ENCODE assay signal across 12 cellular contexts in the genomic region with DNA sequence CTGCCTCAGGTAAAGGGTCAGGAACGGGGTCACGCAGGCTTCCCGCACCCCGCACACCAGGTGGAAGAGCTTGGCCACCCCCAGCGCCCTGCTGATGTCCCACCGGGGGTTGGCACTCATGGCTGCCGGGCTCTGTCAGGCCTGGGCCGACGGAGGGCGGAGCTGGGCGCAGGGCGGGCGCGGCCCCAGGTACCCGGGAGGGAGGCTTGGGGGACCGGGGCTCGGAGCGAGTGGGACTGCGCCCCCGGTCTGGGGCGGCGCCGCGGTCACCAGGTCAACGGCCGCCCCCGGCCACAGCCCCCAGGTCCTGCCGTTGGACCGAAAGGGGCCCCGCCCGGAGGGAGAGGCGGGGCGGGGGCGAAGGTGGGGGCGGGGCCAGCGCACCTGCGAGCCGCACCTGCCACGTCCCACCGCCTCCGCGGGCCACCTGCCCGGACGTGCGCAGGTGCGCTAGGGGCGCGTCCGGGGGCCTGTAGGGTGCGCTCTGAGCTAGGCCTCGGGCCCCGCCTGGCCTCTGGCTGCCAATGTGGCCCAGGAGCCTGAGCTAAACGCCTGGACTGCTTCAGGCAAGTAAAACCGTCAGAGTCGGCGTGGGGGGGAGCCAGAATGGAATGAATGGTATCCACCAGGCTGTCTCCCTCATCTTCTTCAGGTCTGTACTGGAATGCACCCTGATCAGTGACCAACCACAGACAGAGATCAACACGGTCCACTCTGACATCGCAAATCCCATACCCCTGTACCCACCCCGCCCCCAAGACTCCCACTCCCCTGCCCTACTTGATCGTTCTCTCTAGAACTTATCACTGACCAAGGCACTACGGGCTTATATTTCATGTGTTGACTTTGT. TPM values are rescaled to one million over a fixed set of nuclear protein-coding genes. Genes with fewer than 3 reads are reported as not detected.
DNase-seq lines count a peak whose midpoint lies in the region; ATAC-seq and TF ChIP-seq lines count a peak whose summit lies in the region.
"Had no signal": no experiment of that assay in that cellular context is flagged by ENCODE, and none has a peak within 500 bp of the region (broad histone marks: within the 10 kb centered on the region; RNA-seq: fewer than 3 reads in every experiment).

A gene with protein sequence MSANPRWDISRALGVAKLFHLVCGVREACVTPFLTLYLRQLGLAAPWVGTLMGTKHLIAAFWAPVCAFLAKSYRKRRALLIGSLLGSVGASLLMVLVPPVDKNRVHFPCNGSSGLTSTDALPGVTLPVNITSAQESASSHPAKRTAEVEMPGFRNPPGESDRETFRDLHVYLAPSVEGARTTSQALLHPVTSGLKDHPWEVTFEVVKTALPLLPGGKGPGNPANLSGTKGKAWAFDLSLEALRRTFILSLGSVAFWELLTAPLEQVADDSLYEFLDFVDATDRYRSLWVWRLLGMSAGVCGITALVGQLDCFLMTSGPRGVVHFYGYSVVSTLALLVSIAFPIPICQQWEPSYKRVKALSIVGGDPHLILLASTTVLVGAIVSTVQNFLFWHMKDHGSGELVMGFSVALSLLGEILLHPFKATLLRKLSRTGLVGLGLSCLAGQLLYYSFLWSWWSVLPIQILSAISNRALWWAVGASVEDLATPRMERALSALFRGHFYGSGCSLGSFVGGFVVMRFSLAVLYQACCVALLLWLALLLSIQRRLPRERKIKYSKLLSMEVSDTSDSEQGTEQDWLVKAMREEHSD (minus strand): TSS at position 365 of the 850 bp plus-strand sequence. CDS start 245 bp downstream, at position 120.

- dilution Hi-C loops in mammary epithelial cell (cut with HindIII; ENCODE audit: low sequenced_read_pairs), result no loop called here

- intact Hi-C loops in mammary epithelial cell (cut with micrococcal nuclease), result loop anchor here (1.0 kb wide), 1 partner anchor 96 kb away; no protein-coding TSS in a partner anchor

- WGBS in mammary epithelial cell (ENCODE audit: low coverage, missing lambda C conversion rate), result 23% methylated on average over 12 of the region's 61 CpGs

- H3K9ac ChIP-seq in mammary epithelial cell (ENCODE audit: insufficient read depth, low read length), result no peak within 1 kb of the TSS

- peak within 1 kb of the TSS; percentile 12 for H2AFZ ChIP-seq in mammary epithelial cell (ENCODE audit: low read depth, low read length)

- no peaks in the 10 kb centered on the region for H3K9me3 Mint-ChIP-seq in activated naive CD8-positive, alpha-beta T cell treated with anti-CD3 and anti-CD28 coated beads for 36 hours
- H3K9me3 Mint-ChIP-seq in activated naive CD8-positive, alpha-beta T cell treated with anti-CD3 and anti-CD28 coated beads, Interleukin-2, amount 50 U/mL, for 24 hours, result no peaks in the 10 kb centered on the region
- no peaks in the 10 kb centered on the region for H3K9me3 Mint-ChIP-seq in type B pancreatic cell

- in situ Hi-C loops in mammary epithelial cell (cut with MboI; ENCODE audit: low sequenced_read_pairs in 2 of 2), result loop anchor here (10.0 to 25.0 kb wide), 2 partner anchors 96 to 737 kb away; no protein-coding TSS in a partner anchor

- H3K4me3 ChIP-seq in mammary epithelial cell (replicated peaks in 1 of 3; ENCODE audit: insufficient read depth in 1 of 3, low read depth in 2 of 3, low read length in 3 of 3), result no peak within 1 kb of the TSS
- no peak within 1 kb of the TSS for H3K4me3 ChIP-seq in WERI-Rb-1 (ENCODE audit: low read depth, low read length)
- H3K4me3 ChIP-seq: SK-N-MC had no signal

- H3K27me3 Mint-ChIP-seq in activated naive CD8-positive, alpha-beta T cell treated with anti-CD3 and anti-CD28 coated beads for 36 hours, result no peaks in the 10 kb centered on the region
- no peaks in the 10 kb centered on the region for H3K27me3 Mint-ChIP-seq in activated naive CD8-positive, alpha-beta T cell treated with anti-CD3 and anti-CD28 coated beads, Interleukin-2, amount 50 U/mL, for 24 hours
- peaks cover 46% of the 10 kb centered on the region for H3K27me3 Mint-ChIP-seq in type B pancreatic cell

- H3K36me3 ChIP-seq in mammary epithelial cell (ENCODE audit: insufficient read depth, low read length) (no peaks in the 10 kb centered on the region), WERI-Rb-1 (no peaks in the 10 kb centered on the region)

- BruUV-seq in mammary epithelial cell (replicated peaks; lab: Mats Ljungman, UMichigan), result no TSS peak

- H3K27me3 ChIP-seq in mammary epithelial cell (ENCODE audit: insufficient read depth, low read length), result peaks cover 4% of the 10 kb centered on the region
- H3K27me3 ChIP-seq in WERI-Rb-1 (ENCODE audit: insufficient read depth, low read depth, severe bottlenecking), result no peaks in the 10 kb centered on the region

- H3K9me3 ChIP-seq in mammary epithelial cell (replicated peaks; ENCODE audit: insufficient read depth, low read length) (no peaks in the 10 kb centered on the region), WERI-Rb-1 (ENCODE audit: severe bottlenecking) (no peaks in the 10 kb centered on the region)

- H3K36me3 Mint-ChIP-seq in activated naive CD8-positive, alpha-beta T cell treated with anti-CD3 and anti-CD28 coated beads for 36 hours, result no peaks in the 10 kb centered on the region
- H3K36me3 Mint-ChIP-seq in activated naive CD8-positive, alpha-beta T cell treated with anti-CD3 and anti-CD28 coated beads, Interleukin-2, amount 50 U/mL, for 24 hours (ENCODE audit: low read depth), result no peaks in the 10 kb centered on the region
- H3K36me3 Mint-ChIP-seq in type B pancreatic cell, result no peaks in the 10 kb centered on the region

- H4K20me1 ChIP-seq in mammary epithelial cell (ENCODE audit: insufficient read depth, low read length), result no peaks in the 10 kb centered on the region

- DNase-seq in activated naive CD8-positive, alpha-beta T cell treated with anti-CD3 and anti-CD28 coated beads for 36 hours, result peak; percentile 15
- DNase-seq in activated naive CD8-positive, alpha-beta T cell treated with anti-CD3 and anti-CD28 coated beads, Interleukin-2, amount 50 U/mL, for 24 hours, result no peak
- peak; percentile 17 for DNase-seq in mammary epithelial cell
- peak; percentile 56 for DNase-seq in kidney tubule cell (ENCODE audit: low spot score)
- DNase-seq in type B pancreatic cell (ENCODE audit: extremely low spot score, unreplicated experiment), result no peak
- no peak for DNase-seq in NCI-H510A treated with DMSO at 0.1 percent for 48 hours (lab: John Stamatoyannopoulos, UW)
- no peak for DNase-seq in stimulated activated CD8-positive, alpha-beta memory T cell treated with anti-CD3 and anti-CD28 coated beads, Interleukin-4, amount 100 ng/mL, for 48 hours
- no peak for DNase-seq in WERI-Rb-1
- DNase-seq: occipital lobe had no signal

- no peak within 1 kb of the TSS for H3K4me3 Mint-ChIP-seq in activated naive CD8-positive, alpha-beta T cell treated with anti-CD3 and anti-CD28 coated beads for 36 hours
- H3K4me3 Mint-ChIP-seq in activated naive CD8-positive, alpha-beta T cell treated with anti-CD3 and anti-CD28 coated beads, Interleukin-2, amount 50 U/mL, for 24 hours, result no peak within 1 kb of the TSS
- H3K4me3 Mint-ChIP-seq in type B pancreatic cell, result peak within 1 kb of the TSS; percentile 72

- no peak for ATAC-seq in activated naive CD8-positive, alpha-beta T cell treated with anti-CD3 and anti-CD28 coated beads, Interleukin-2, amount 50 U/mL, for 24 hours

- H3K4me1 Mint-ChIP-seq in activated naive CD8-positive, alpha-beta T cell treated with anti-CD3 and anti-CD28 coated beads for 36 hours, result no peaks in the 10 kb centered on the region
- H3K4me1 Mint-ChIP-seq in activated naive CD8-positive, alpha-beta T cell treated with anti-CD3 and anti-CD28 coated beads, Interleukin-2, amount 50 U/mL, for 24 hours, result no peaks in the 10 kb centered on the region
- H3K4me1 Mint-ChIP-seq in type B pancreatic cell (ENCODE audit: unreplicated experiment), result peaks cover 8% of the 10 kb centered on the region

- H3K79me2 ChIP-seq in mammary epithelial cell (ENCODE audit: insufficient read depth, low read length), result no peaks in the 10 kb centered on the region

- TF ChIP-seq CTCF in mammary epithelial cell (conservative IDR thresholded peaks at IDR 0.05 in 1 of 2, IDR thresholded peaks at IDR 0.05 in 1 of 2; ENCODE audit: extremely low read depth in 1 of 2, insufficient read depth in 1 of 2, low read depth in 1 of 2, low read length in 2 of 2) (peak; percentile 6 to 43), type B pancreatic cell (conservative IDR thresholded peaks at IDR 0.05) (no peak), WERI-Rb-1 (IDR thresholded peaks at IDR 0.05; ENCODE audit: low read depth, low read length) (no peak)

- H3K4me2 ChIP-seq in mammary epithelial cell (ENCODE audit: insufficient read depth, low read depth, low read length), result peak within 1 kb of the TSS; percentile 41

- CTCF ChIA-PET in mammary epithelial cell (lab: Charles Lee; ENCODE audit: low non-redundant PET), result interaction anchor here (0.6 to 0.7 kb wide), 3 partner anchors 70 to 96 kb away, joined by 3 to 5 read pairs (median 4); no protein-coding TSS in a partner anchor

- H3K27ac Mint-ChIP-seq in activated naive CD8-positive, alpha-beta T cell treated with anti-CD3 and anti-CD28 coated beads for 36 hours, result no peak within 1 kb of the TSS
- no peak within 1 kb of the TSS for H3K27ac Mint-ChIP-seq in activated naive CD8-positive, alpha-beta T cell treated with anti-CD3 and anti-CD28 coated beads, Interleukin-2, amount 50 U/mL, for 24 hours
- H3K27ac Mint-ChIP-seq in type B pancreatic cell, result peak within 1 kb of the TSS; percentile 70

- H3K27ac ChIP-seq in mammary epithelial cell (ENCODE audit: insufficient read depth, low read depth, low read length) (no peak within 1 kb of the TSS), WERI-Rb-1 (no peak within 1 kb of the TSS)
- H3K27ac ChIP-seq: SK-N-MC had no signal

- H3K4me1 ChIP-seq in mammary epithelial cell (ENCODE audit: insufficient read depth, low read length), result peaks cover 10% of the 10 kb centered on the region

RNA-seq across cellular contexts. Expression of the gene that starts here (rescaled TPM):
- not detected for total RNA-seq in activated naive CD8-positive, alpha-beta T cell treated with anti-CD3 and anti-CD28 coated beads for 36 hours
- total RNA-seq in mammary epithelial cell (not detected), type B pancreatic cell (ENCODE audit: low replicate concordance) (3.1 and 3.6 TPM in 2 replicates)
- polyA plus RNA-seq in mammary epithelial cell, result 0.02 TPM
- polyA minus RNA-seq in mammary epithelial cell, result not detected
- total RNA-seq: fibroblast of lung had no signal
- polyA plus RNA-seq: BJ, fibroblast of lung had no signal

Comparison
In these comparisons a context has a peak if more than half of its experiments do, and no peak if none do; other contexts are left out.
1. Peak in DNase-seq in activated naive CD8-positive, alpha-beta T cell treated with anti-CD3 and anti-CD28 coated beads for 36 hours; RNA of the gene not detected or under 1 TPM.
2. Peak in DNase-seq and H3K4me2 ChIP-seq in mammary epithelial cell; RNA of the gene not detected or under 1 TPM.
3. CTCF ChIP-seq: peak in mammary epithelial cell (2 of 2); none in type B pancreatic cell (single experiment) and WERI-Rb-1 (single experiment).